17 cellular contexts compared by ENCODE assay signal in the genomic region with DNA sequence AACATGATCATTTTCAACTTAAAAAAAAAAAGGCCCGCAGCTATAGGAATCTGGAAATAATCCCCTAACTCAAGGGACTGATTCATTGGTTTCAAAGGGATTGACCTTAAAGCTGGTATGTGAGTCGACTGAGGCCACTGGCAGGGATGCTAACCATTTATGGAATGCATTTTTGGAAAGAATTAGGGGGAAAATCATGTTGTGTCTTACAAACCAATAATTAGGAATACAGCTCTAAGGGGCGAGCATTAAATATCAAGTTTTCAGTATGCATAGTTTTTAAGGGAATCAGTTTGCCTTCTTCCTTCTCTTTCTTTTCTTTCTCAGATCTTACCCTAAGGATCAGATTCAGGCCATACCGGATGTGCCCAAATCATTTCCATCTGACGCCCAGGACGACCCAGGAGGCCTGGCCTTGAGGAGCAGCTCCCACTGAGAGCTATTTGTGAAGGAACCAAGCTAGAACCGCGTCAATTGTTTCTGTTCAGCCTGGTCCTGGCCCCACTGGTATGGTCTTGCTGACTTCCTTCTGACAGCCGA. TPM values are rescaled to one million over a fixed set of nuclear protein-coding genes. Genes with fewer than 3 reads are reported as not detected.
DNase-seq lines count a peak whose midpoint lies in the region; ATAC-seq and TF ChIP-seq lines count a peak whose summit lies in the region.
"Had no signal": no experiment of that assay in that cellular context is flagged by ENCODE, and none has a peak within 500 bp of the region (broad histone marks: within the 10 kb centered on the region; RNA-seq: fewer than 3 reads in every experiment).

No MANE protein-coding gene starts in this region.

- no peak for ATAC-seq in CD4-positive, alpha-beta T cell (ENCODE audit: poor library complexity)
- ATAC-seq: effector memory CD8-positive, alpha-beta T cell had no signal

- no peak overlapping the region for H2AK5ac ChIP-seq in mesendoderm (ENCODE audit: low read length)

- no peaks in the 10 kb centered on the region for H3K79me1 ChIP-seq in mesendoderm (ENCODE audit: low read length)

- no peak overlapping the region for H4K5ac ChIP-seq in mesendoderm (ENCODE audit: low read length)

- CTCF ChIA-PET in CD4-positive, alpha-beta T cell (lab: Charles Lee): no interaction called here

- no peaks in the 10 kb centered on the region for H3K4me1 Mint-ChIP-seq in CD4-positive, alpha-beta T cell (ENCODE audit: low read depth)

- H3K27me3 Mint-ChIP-seq in CD4-positive, alpha-beta T cell: no peaks in the 10 kb centered on the region
- H3K27me3 Mint-ChIP-seq: activated naive CD8-positive, alpha-beta T cell had no signal

- no peaks in the 10 kb centered on the region for H4K20me1 ChIP-seq in BLaER1
- H4K20me1 ChIP-seq: BLaER1 treated with 17β-estradiol and CSF1 and Interleukin-3, amounts not matched to agents 10 nM and 100 nM had no signal

- H2BK120ac ChIP-seq in mesendoderm (ENCODE audit: low read depth, low read length): no peak overlapping the region

- no peak overlapping the region for H3K18ac ChIP-seq in mesendoderm (ENCODE audit: low read length)

- no peaks in the 10 kb centered on the region for H3K79me2 ChIP-seq in mesendoderm (ENCODE audit: control insufficient read depth, insufficient read depth, low read length)

- no peak overlapping the region for H2BK15ac ChIP-seq in mesendoderm (replicated peaks; ENCODE audit: low read depth)

- no peaks in the 10 kb centered on the region for H3K36me3 Mint-ChIP-seq in CD4-positive, alpha-beta T cell (ENCODE audit: low read depth)
- H3K36me3 Mint-ChIP-seq: activated naive CD8-positive, alpha-beta T cell had no signal

- 39 to 59% (median 55%) methylated on average over 9 of the region's 9 CpGs for WGBS in adrenal gland, 4 donors
- WGBS in mesendoderm (ENCODE audit: extremely low coverage, insufficient coverage, low lambda C conversion rate): no CpG with 5 or more reads among the region's 9 CpGs

- H4K8ac ChIP-seq in mesendoderm (ENCODE audit: low read depth, low read length): no peak overlapping the region

- H3K9ac ChIP-seq in BLaER1 (peak overlapping the region; percentile 21; the same call in 1 of the 2 replicates), mesendoderm (ENCODE audit: low read length) (no peak overlapping the region)
- H3K9ac ChIP-seq: BLaER1 treated with 17β-estradiol and CSF1 and Interleukin-3, amounts not matched to agents 10 nM and 100 nM had no signal

- intact Hi-C loops in adrenal gland (cut with DNase I): loop anchor here (10.0 kb wide), 4 partner anchors 49 to 479 kb away; partner anchors contain the start of gene CYREN (in 1 of the 2)
- intact Hi-C loops in CD4-positive, alpha-beta T cell (cut with DNase I, micrococcal nuclease): no loop called here

- H3K4me2 ChIP-seq in BLaER1 (no peak overlapping the region), mesendoderm (ENCODE audit: low read length) (no peak overlapping the region)
- H3K4me2 ChIP-seq: BLaER1 treated with 17β-estradiol and CSF1 and Interleukin-3, amounts not matched to agents 10 nM and 100 nM had no signal

- TF ChIP-seq POLR2A in adrenal gland (IDR thresholded peaks at IDR 0.05): no peak

- H3K4me3 ChIP-seq in BLaER1: no peak overlapping the region
- no peak overlapping the region for H3K4me3 ChIP-seq in adrenal gland
- no peak overlapping the region for H3K4me3 ChIP-seq in skin epidermis
- H3K4me3 ChIP-seq in mesendoderm (ENCODE audit: low read length): no peak overlapping the region
- H3K4me3 ChIP-seq: BLaER1 treated with 17β-estradiol and CSF1 and Interleukin-3, amounts not matched to agents 10 nM and 100 nM had no signal

- H2BK5ac ChIP-seq in mesendoderm (ENCODE audit: low read length): no peak overlapping the region

- H3K4ac ChIP-seq in mesendoderm (ENCODE audit: low read depth, low read length): no peak overlapping the region

- no peaks in the 10 kb centered on the region for H3K9me3 ChIP-seq in BLaER1
- no peaks in the 10 kb centered on the region for H3K9me3 ChIP-seq in adrenal gland (replicated peaks in 1 of 3)
- no peaks in the 10 kb centered on the region for H3K9me3 ChIP-seq in CD4-positive, alpha-beta T cell (ENCODE audit: control insufficient read depth, low read length)
- H3K9me3 ChIP-seq: BLaER1 treated with 17β-estradiol and CSF1 and Interleukin-3, amounts not matched to agents 10 nM and 100 nM had no signal

- H3K27ac ChIP-seq in BLaER1: no peak overlapping the region
- peak overlapping the region in 3 of 5 donors; percentile 25 to 61 (median 43) for H3K27ac ChIP-seq in adrenal gland
- H3K27ac ChIP-seq in skin epidermis: peak overlapping the region in 17 of 21 experiments; percentile 14 to 88 (median 54)
- H3K27ac ChIP-seq in mesendoderm (ENCODE audit: low read depth, low read length): no peak overlapping the region
- no peak overlapping the region for H3K27ac ChIP-seq in CD4-positive, alpha-beta T cell (ENCODE audit: low read depth, low read length)
- H3K27ac ChIP-seq: BLaER1 treated with 17β-estradiol and CSF1 and Interleukin-3, amounts not matched to agents 10 nM and 100 nM; RWPE1; VCaP had no signal

- H3K9me3 Mint-ChIP-seq in CD4-positive, alpha-beta T cell: no peaks in the 10 kb centered on the region
- H3K9me3 Mint-ChIP-seq: effector memory CD8-positive, alpha-beta T cell had no signal

- H3K4me1 ChIP-seq in BLaER1 (peaks cover 22% of the 10 kb centered on the region), adrenal gland (replicated peaks in 1 of 2) (no peaks in the 10 kb centered on the region), mesendoderm (ENCODE audit: control insufficient read depth, low read depth, low read length) (peaks cover 2% of the 10 kb centered on the region)

- H3K56ac ChIP-seq in mesendoderm (ENCODE audit: low read length): no peak overlapping the region

- no peak overlapping the region for H3K27ac Mint-ChIP-seq in CD4-positive, alpha-beta T cell
- H3K27ac Mint-ChIP-seq: activated naive CD8-positive, alpha-beta T cell; effector memory CD8-positive, alpha-beta T cell had no signal

- DNase-seq in adrenal gland (peak in 2 of 7 donors; percentile 29 to 66), foreskin melanocyte (peak; percentile 84), SHP77 treated with DMSO at 0.1 percent for 48 hours (lab: John Stamatoyannopoulos, UW) (no peak), mesendoderm (no peak), GOT3 (lab: John Stamatoyannopoulos, UW) (no peak)
- no peak for DNase-seq in CD4-positive, alpha-beta T cell
- DNase-seq: activated CD8-positive, alpha-beta memory T cell treated with anti-CD3 and anti-CD28 coated beads, Interleukin-2, amount 50 U/mL, for 4 hours; effector memory CD8-positive, alpha-beta T cell; GDM1; NCI-H345; small intestine had no signal

- H3K27me3 ChIP-seq in BLaER1 (no peaks in the 10 kb centered on the region), adrenal gland (no peaks in the 10 kb centered on the region), mesendoderm (ENCODE audit: insufficient read depth, low read length, poor library complexity) (no peaks in the 10 kb centered on the region)
- no peaks in the 10 kb centered on the region for H3K27me3 ChIP-seq in CD4-positive, alpha-beta T cell (ENCODE audit: control insufficient read depth, insufficient read depth, low read length)
- H3K27me3 ChIP-seq: BLaER1 treated with 17β-estradiol and CSF1 and Interleukin-3, amounts not matched to agents 10 nM and 100 nM had no signal

- H3K4me3 Mint-ChIP-seq in CD4-positive, alpha-beta T cell: no peak overlapping the region
- H3K4me3 Mint-ChIP-seq: activated naive CD8-positive, alpha-beta T cell; effector memory CD8-positive, alpha-beta T cell had no signal

- TF ChIP-seq CTCF in adrenal gland (IDR thresholded peaks at IDR 0.05): no peak
- no peak for TF ChIP-seq CTCF in CD4-positive, alpha-beta T cell (IDR thresholded peaks at IDR 0.05)

- no peaks in the 10 kb centered on the region for H3K36me3 ChIP-seq in BLaER1
- no peaks in the 10 kb centered on the region for H3K36me3 ChIP-seq in adrenal gland (replicated peaks in 1 of 2)
- H3K36me3 ChIP-seq in mesendoderm (ENCODE audit: control insufficient read depth, insufficient read depth, low read length): no peaks in the 10 kb centered on the region
- H3K36me3 ChIP-seq: BLaER1 treated with 17β-estradiol and CSF1 and Interleukin-3, amounts not matched to agents 10 nM and 100 nM had no signal

- no peak overlapping the region for H3K23ac ChIP-seq in mesendoderm (ENCODE audit: low read length)

- POLR2A ChIA-PET in CD4-positive, alpha-beta T cell (lab: Charles Lee): interaction anchor here (1.5 kb wide), 1 partner anchor 49 kb away, joined by 5 read pairs; the partner anchor contains the start of gene BPGM

RNA-seq across cellular contexts. Expression of gene BPGM, which starts 48.7 kb away (rescaled TPM):
- 10 to 100 TPM; 12.1 to 23.2 (median 17.2) TPM for total RNA-seq in adrenal gland
- 10 to 100 TPM; 17.6 to 33.2 (median 21.0) TPM for polyA plus RNA-seq in adrenal gland
- polyA plus RNA-seq in mesendoderm (2013, experiment 1 of 2): 14.5 TPM
- polyA plus RNA-seq in mesendoderm (2013, experiment 2 of 2): 14.2 TPM
- 10 to 100 TPM; 46.3 to 46.6 TPM for total RNA-seq in CD4-positive, alpha-beta T cell

Comparison
In these comparisons a context has a peak if more than half of its experiments do, and no peak if none do; other contexts are left out.
1. H3K27ac ChIP-seq: peak in adrenal gland (3 of 5) and skin epidermis (17 of 21); none in BLaER1 (single experiment), mesendoderm (single experiment) and CD4-positive, alpha-beta T cell (single experiment).
2. intact Hi-C loops: an anchor here in adrenal gland (10.0 kb wide); none called in CD4-positive, alpha-beta T cell.